In genomic region chr9:20481437-20481836, GRCh38 we compare ENCODE assay signal across 25 cellular contexts.
"Had no signal": no experiment of that assay in that cellular context is flagged by ENCODE, and none has a peak within 500 bp of the region (broad histone marks: within the 10 kb centered on the region; RNA-seq: fewer than 3 reads in every experiment).

No MANE protein-coding gene starts in this region.

- DNase-seq: cortex of kidney; effector CD8-positive, alpha-beta T cell; effector memory CD8-positive, alpha-beta T cell; endodermal cell; erythroblast; esophagus squamous epithelium; foreskin fibroblast; foreskin melanocyte; gastrocnemius medialis; glutamatergic neuron; heart right ventricle; hippocampal formation; left cardiac atrium; left lung; left ventricle myocardium superior; lower lobe of right lung; mesenchymal stem cell; mucosa of descending colon; naive B cell had no signal

- H3K4me3 ChIP-seq: esophagus squamous epithelium, gastrocnemius medialis, heart right ventricle, left lung, lower lobe of right lung, mucosa of descending colon had no signal

- H3K36me3 ChIP-seq: esophagus squamous epithelium, gastrocnemius medialis, heart right ventricle, left lung, lower lobe of right lung had no signal

- ATAC-seq: effector memory CD8-positive, alpha-beta T cell; esophagus mucosa; gastrocnemius medialis; heart right ventricle; left cardiac atrium; left lung; left ventricle myocardium superior; lower lobe of right lung; mucosa of descending colon had no signal

- H3K9me3 ChIP-seq: esophagus squamous epithelium, gastrocnemius medialis, heart right ventricle, left lung, lower lobe of right lung, mucosa of descending colon had no signal

- H3K27me3 ChIP-seq: esophagus squamous epithelium, gastrocnemius medialis, heart right ventricle, left lung had no signal

- FAIRE-seq: colon, endometrium, islet of Langerhans, keratinocyte had no signal

- H3K27ac ChIP-seq: epithelial cell of prostate, esophagus squamous epithelium, gastrocnemius medialis, heart right ventricle, left lung, lower lobe of right lung had no signal

- H3K4me1 ChIP-seq: left lung, lower lobe of right lung had no signal
